Comparison of ENCODE assay signal across 15 cellular contexts in the genomic region with DNA sequence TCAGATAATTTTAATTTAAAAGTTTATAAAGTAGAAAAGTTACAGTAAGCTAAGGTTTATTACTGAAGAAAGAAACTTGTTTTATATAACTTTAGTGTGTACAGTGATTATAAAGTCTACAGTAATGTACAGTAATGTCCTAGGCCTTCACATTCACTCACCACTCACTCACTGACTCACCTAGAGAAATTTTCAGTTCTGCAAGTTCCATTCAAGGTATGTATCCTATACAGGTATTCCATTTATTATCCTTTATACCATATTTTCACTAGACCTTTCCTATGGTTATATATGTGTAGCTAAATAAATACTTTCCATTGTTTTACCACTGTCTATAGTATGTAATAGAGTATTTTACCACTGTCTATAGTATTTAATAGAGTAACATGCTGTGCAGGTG. TPM values are rescaled to one million over a fixed set of nuclear protein-coding genes. Genes with fewer than 3 reads are reported as not detected.
DNase-seq lines count a peak whose midpoint lies in the region; ATAC-seq, FAIRE-seq and TF ChIP-seq lines count a peak whose summit lies in the region.
"Had no signal": no experiment of that assay in that cellular context is flagged by ENCODE, and none has a peak within 500 bp of the region (broad histone marks: within the 10 kb centered on the region; RNA-seq: fewer than 3 reads in every experiment).

No MANE protein-coding gene starts in this region.

- TF ChIP-seq CTCF in OCI-LY1 (IDR thresholded peaks at IDR 0.05; ENCODE audit: low read length) (no peak), bronchial epithelial cell (IDR thresholded peaks at IDR 0.05; ENCODE audit: insufficient read depth, low read length, severe bottlenecking) (no peak), smooth muscle cell (IDR thresholded peaks at IDR 0.05; ENCODE audit: borderline replicate concordance, insufficient read depth, poor library complexity, severe bottlenecking) (no peak)

- no peak overlapping the region for H3K9ac ChIP-seq in GM23248
- no peak overlapping the region for H3K9ac ChIP-seq in OCI-LY1 (ENCODE audit: low read length)
- H3K9ac ChIP-seq in smooth muscle cell (ENCODE audit: low read depth), result no peak overlapping the region

- no peaks in the 10 kb centered on the region for H4K20me1 ChIP-seq in GM23248 (ENCODE audit: insufficient read depth)
- no peaks in the 10 kb centered on the region for H4K20me1 ChIP-seq in OCI-LY1 (ENCODE audit: insufficient read depth, low read length)
- H4K20me1 ChIP-seq in smooth muscle cell (ENCODE audit: low read depth), result no peaks in the 10 kb centered on the region

- in situ Hi-C loops in GM23248 (cut with MboI), result no loop called here

- H3K4me2 ChIP-seq in GM23248 (ENCODE audit: unreplicated experiment) (no peak overlapping the region), OCI-LY1 (ENCODE audit: low read length) (no peak overlapping the region), smooth muscle cell (no peak overlapping the region)

- H3F3A ChIP-seq in GM23248 (ENCODE audit: insufficient read depth) (no peaks in the 10 kb centered on the region), OCI-LY1 (ENCODE audit: insufficient read depth, low read length) (no peaks in the 10 kb centered on the region), smooth muscle cell (ENCODE audit: low read depth) (no peaks in the 10 kb centered on the region)

- ATAC-seq in GM21381 (IDR thresholded peaks at IDR 0.05; ENCODE audit: unreplicated experiment), result no peak
- ATAC-seq in sciatic nerve, result no peak

- H3K4me3 ChIP-seq in GM23248 (no peak overlapping the region), OCI-LY1 (ENCODE audit: low read depth, low read length, poor library complexity, severe bottlenecking) (no peak overlapping the region), bronchial epithelial cell (ENCODE audit: low read depth, low read length) (no peak overlapping the region), smooth muscle cell (no peak overlapping the region)

- H3K4me1 ChIP-seq in GM23248 (ENCODE audit: insufficient read depth) (peaks cover 4% of the 10 kb centered on the region; the same call in 1 of the 2 replicates), OCI-LY1 (ENCODE audit: insufficient read depth, low read length, severe bottlenecking) (peaks cover 12% of the 10 kb centered on the region), smooth muscle cell (ENCODE audit: low read depth) (no peaks in the 10 kb centered on the region)

- H3K9me3 ChIP-seq in GM23248 (ENCODE audit: low read depth) (no peaks in the 10 kb centered on the region), OCI-LY1 (ENCODE audit: low read length) (peaks cover 9% of the 10 kb centered on the region; the same call in 1 of the 2 replicates), smooth muscle cell (replicated peaks; ENCODE audit: low read depth) (no peaks in the 10 kb centered on the region)

- H3K79me2 ChIP-seq in GM23248 (ENCODE audit: insufficient read depth) (no peaks in the 10 kb centered on the region), OCI-LY1 (ENCODE audit: insufficient read depth, low read length) (no peaks in the 10 kb centered on the region), smooth muscle cell (ENCODE audit: low read depth) (no peaks in the 10 kb centered on the region)

- H3K36me3 ChIP-seq in GM23248 (ENCODE audit: low read depth) (no peaks in the 10 kb centered on the region), OCI-LY1 (ENCODE audit: insufficient read depth, low read length) (no peaks in the 10 kb centered on the region), bronchial epithelial cell (ENCODE audit: control insufficient read depth, insufficient read depth, low read length) (no peaks in the 10 kb centered on the region), smooth muscle cell (ENCODE audit: low read depth) (no peaks in the 10 kb centered on the region)

- intact Hi-C loops in sciatic nerve (cut with DNase I), result no loop called here

- H2AFZ ChIP-seq in GM23248 (0 out of 2 replicates have a peak overlapping the region, but pooled peaks have one; percentile 1), OCI-LY1 (ENCODE audit: low read length) (peak overlapping the region; percentile 37; the same call in 1 of the 2 replicates), smooth muscle cell (ENCODE audit: low read depth) (peak overlapping the region; percentile 43)

- H3K27me3 ChIP-seq in GM23248 (replicated peaks; ENCODE audit: insufficient read depth) (no peaks in the 10 kb centered on the region), OCI-LY1 (ENCODE audit: insufficient read depth, low read length) (no peaks in the 10 kb centered on the region), bronchial epithelial cell (ENCODE audit: control insufficient read depth, insufficient read depth, low read length) (no peaks in the 10 kb centered on the region), smooth muscle cell (ENCODE audit: low read depth) (no peaks in the 10 kb centered on the region)

- DNase-seq in GM23248 (no peak), bronchial epithelial cell (ENCODE audit: low read depth) (peak; percentile 63), smooth muscle cell (lab: John Stamatoyannopoulos, UW; ENCODE audit: unreplicated experiment) (no peak), sciatic nerve (ENCODE audit: low spot score) (no peak), HUDEP-2 (lab: John Stamatoyannopoulos, UW; ENCODE audit: unreplicated experiment in 76 of 76) (no peak)
- DNase-seq: C1 segment of cervical spinal cord; CD4-positive, alpha-beta T cell; DMS79; HCEC 1CT; HFFc6 had no signal

- no peak for FAIRE-seq in bronchial epithelial cell (lab: Jason Lieb, UNC)
- FAIRE-seq: A204.1, GM12891, HTR-8/SVneo had no signal

- no peak overlapping the region for H3K27ac ChIP-seq in GM23248
- no peak overlapping the region for H3K27ac ChIP-seq in OCI-LY1 (ENCODE audit: low read depth, low read length, poor library complexity, severe bottlenecking)
- H3K27ac ChIP-seq in smooth muscle cell (ENCODE audit: low read depth), result no peak overlapping the region

- H3K9me2 ChIP-seq in GM23248 (ENCODE audit: insufficient read depth) (no peaks in the 10 kb centered on the region), OCI-LY1 (ENCODE audit: low read depth, low read length) (no peaks in the 10 kb centered on the region)

RNA-seq across cellular contexts. Expression of gene MME, which starts 33.2 kb away (rescaled TPM):
- total RNA-seq in GM23248 (2014; rRNA removed; shearing (Covaris generic)), result 204 and 302 TPM in 2 replicates
- polyA plus RNA-seq in GM23248 (2016; fragmentation: Nextera tagmentation; extraction: Ambion mirVana) (82.3 and 88.5 TPM in 2 replicates), smooth muscle cell (62.0 and 79.2 TPM in 2 replicates)
- total RNA-seq in bronchial epithelial cell (16.9 and 25.3 TPM in 2 replicates), smooth muscle cell (136 and 185 TPM in 2 replicates), sciatic nerve (296 TPM)
